19 cellular contexts compared by ENCODE assay signal in the genomic region with DNA sequence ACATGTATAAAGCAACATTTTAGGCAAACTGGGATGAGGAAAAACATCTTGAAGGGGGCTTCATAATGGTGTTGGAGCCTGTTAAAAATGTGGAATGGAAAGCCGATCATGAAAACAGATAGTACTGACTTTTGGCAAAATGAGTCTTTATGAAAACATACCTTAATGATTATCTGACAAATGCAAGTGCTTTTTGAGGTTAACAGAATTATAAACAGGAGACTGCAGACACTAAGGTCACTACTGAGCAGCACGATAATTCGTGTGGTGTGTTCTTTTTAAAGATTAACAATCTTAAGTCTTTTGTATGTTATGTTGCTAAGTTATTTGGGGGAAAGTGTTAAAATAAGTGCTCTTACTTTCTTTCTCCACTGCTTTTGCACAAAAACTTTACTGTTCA.
"Had no signal": no experiment of that assay in that cellular context is flagged by ENCODE, and none has a peak within 500 bp of the region (broad histone marks: within the 10 kb centered on the region; RNA-seq: fewer than 3 reads in every experiment).

No MANE protein-coding gene starts in this region.

- H3K4me3 Mint-ChIP-seq: activated CD4-positive, alpha-beta T cell treated with anti-CD3 and anti-CD28 coated beads, Interleukin-2, amount 10 ng/mL, durations not matched to agents 7 days and 5 days; activated CD8-positive, alpha-beta T cell treated with anti-CD3 and anti-CD28 coated beads, Interleukin-2, amount 10 ng/mL, durations not matched to agents 7 days and 5 days; activated naive CD4-positive, alpha-beta T cell treated with anti-CD3 and anti-CD28 coated beads, Interleukin-2, amount 10 ng/mL, durations not matched to agents 7 days and 5 days; activated T-cell treated with anti-CD3 and anti-CD28 coated beads, Interleukin-2, amount 50 U/mL, for 4 hours; memory B cell; naive B cell; stimulated activated naive CD8-positive, alpha-beta T cell treated with anti-CD3 and anti-CD28 coated beads, Interleukin-15, amount 100 ng/mL, for 72 hours; T-cell had no signal

- H3K4me2 ChIP-seq: smooth muscle cell had no signal

- H3K27me3 ChIP-seq: adrenal gland, foreskin keratinocyte, neutrophil, pancreas, suprapubic skin had no signal

- H3K9me3 ChIP-seq: adrenal gland, mucosa of descending colon, neutrophil, pancreas, suprapubic skin had no signal

- FAIRE-seq: bronchial epithelial cell, pancreas had no signal

- H3K36me3 ChIP-seq: adrenal gland, neutrophil, pancreas, suprapubic skin had no signal

- H3K27ac Mint-ChIP-seq: activated CD4-positive, alpha-beta T cell treated with anti-CD3 and anti-CD28 coated beads, Interleukin-2, amount 10 ng/mL, durations not matched to agents 7 days and 5 days; activated CD8-positive, alpha-beta T cell treated with anti-CD3 and anti-CD28 coated beads, Interleukin-2, amount 10 ng/mL, durations not matched to agents 7 days and 5 days; activated naive CD4-positive, alpha-beta T cell treated with anti-CD3 and anti-CD28 coated beads, Interleukin-2, amount 10 ng/mL, durations not matched to agents 7 days and 5 days; memory B cell; stimulated activated naive CD8-positive, alpha-beta T cell treated with anti-CD3 and anti-CD28 coated beads, Interleukin-15, amount 100 ng/mL, for 72 hours had no signal

- H3K27ac ChIP-seq: adrenal gland, epithelial cell of prostate, foreskin keratinocyte, neutrophil, pancreas, suprapubic skin had no signal

- H3K4me1 ChIP-seq: foreskin keratinocyte, suprapubic skin had no signal

- H3K27me3 Mint-ChIP-seq: activated CD4-positive, alpha-beta T cell treated with anti-CD3 and anti-CD28 coated beads, Interleukin-2, amount 10 ng/mL, durations not matched to agents 7 days and 5 days; activated naive CD4-positive, alpha-beta T cell treated with anti-CD3 and anti-CD28 coated beads, Interleukin-2, amount 10 ng/mL, durations not matched to agents 7 days and 5 days; memory B cell; naive B cell; stimulated activated naive CD8-positive, alpha-beta T cell treated with anti-CD3 and anti-CD28 coated beads, Interleukin-15, amount 100 ng/mL, for 72 hours; T-cell had no signal

- H3K4me3 ChIP-seq: adrenal gland, mucosa of descending colon, pancreas, smooth muscle cell, suprapubic skin had no signal

- ATAC-seq: activated CD4-positive, CD25-positive, alpha-beta regulatory T cell treated with anti-CD3 and anti-CD28 coated beads, Interleukin-2, amount 50 U/mL, for 24 hours; activated CD8-positive, alpha-beta T cell treated with anti-CD3 and anti-CD28 coated beads, Interleukin-2, amount 10 ng/mL, durations not matched to agents 7 days and 5 days; activated T-cell treated with anti-CD3 and anti-CD28 coated beads, Interleukin-2, amount 50 U/mL, for 4 hours; foreskin keratinocyte; mucosa of descending colon; sciatic nerve; stimulated activated naive CD8-positive, alpha-beta T cell treated with anti-CD3 and anti-CD28 coated beads, Interleukin-15, amount 100 ng/mL, for 72 hours; T-cell had no signal

- DNase-seq: activated CD4-positive, alpha-beta T cell treated with anti-CD3 and anti-CD28 coated beads, Interleukin-2, amount 10 ng/mL, durations not matched to agents 7 days and 5 days; activated CD8-positive, alpha-beta T cell treated with anti-CD3 and anti-CD28 coated beads, Interleukin-2, amount 10 ng/mL, durations not matched to agents 7 days and 5 days; activated naive CD4-positive, alpha-beta T cell treated with anti-CD3 and anti-CD28 coated beads, Interleukin-2, amount 10 ng/mL, durations not matched to agents 7 days and 5 days; activated T-cell treated with anti-CD3 and anti-CD28 coated beads, Interleukin-2, amount 50 U/mL, for 4 hours; foreskin keratinocyte; pancreas had no signal
